In the genomic region with DNA sequence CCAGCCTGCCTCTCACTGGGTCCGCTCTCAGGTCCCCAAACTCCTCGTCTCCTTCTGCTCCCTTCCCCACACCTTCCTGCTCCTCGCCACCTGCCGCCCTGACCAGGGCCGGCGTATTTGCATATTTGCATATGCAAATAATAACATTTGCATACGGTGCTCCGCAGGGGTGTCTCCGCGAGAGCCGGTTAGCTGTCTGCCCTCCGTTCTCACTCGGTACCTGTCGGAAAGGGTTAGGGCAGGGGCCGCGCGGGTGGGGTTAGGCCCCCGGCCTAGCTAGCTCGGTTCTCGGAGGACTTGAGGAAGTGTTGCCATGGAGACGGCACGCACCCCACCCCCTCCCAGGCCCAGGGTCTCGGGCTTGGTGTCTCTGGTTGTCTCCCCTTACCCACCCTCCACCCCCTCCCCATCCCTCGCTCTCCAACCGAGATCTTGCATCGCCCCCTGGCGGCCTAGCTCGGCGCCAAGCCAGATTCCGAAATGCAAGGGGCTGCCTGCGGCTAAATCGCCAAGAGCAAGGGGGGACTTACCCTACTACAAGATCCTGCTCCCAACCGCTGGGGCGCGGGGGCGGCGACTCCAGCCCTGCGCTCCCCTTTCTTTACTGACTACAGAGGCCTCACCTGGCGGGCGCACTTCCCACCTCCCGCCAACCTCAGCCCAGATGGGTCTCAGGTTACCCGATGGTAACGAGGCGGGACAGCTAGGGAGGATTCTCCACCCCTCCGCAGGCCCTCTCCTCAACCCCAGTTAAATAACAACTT, we compare ENCODE assay signal across 8 cellular contexts. TPM values are rescaled to one million over a fixed set of nuclear protein-coding genes. Genes with fewer than 3 reads are reported as not detected.
A peak's percentile ranks its signal among the peaks of the same experiment; 100 is the strongest.
DNase-seq lines count a peak whose midpoint lies in the region; ATAC-seq and TF ChIP-seq lines count a peak whose summit lies in the region.

No MANE protein-coding gene starts in this region.

- H3K9me3 Mint-ChIP-seq in progenitor cell of endocrine pancreas (ENCODE audit: low read depth) = no peaks in the 10 kb centered on the region

- no peaks in the 10 kb centered on the region for H3K79me2 ChIP-seq in ACC112 (ENCODE audit: control insufficient read depth, insufficient read depth, low read length, unreplicated experiment)

- H3K9ac ChIP-seq in HUES48 (ENCODE audit: low read depth, low read length) = no peak overlapping the region

- TF ChIP-seq POLR2A in gastroesophageal sphincter (IDR thresholded peaks at IDR 0.05) = no peak

- no peak overlapping the region for H3K27ac ChIP-seq in ACC112 (ENCODE audit: low read depth, low read length)
- H3K27ac ChIP-seq in HUES48 (ENCODE audit: low read depth, low read length) = peak overlapping the region; percentile 60
- no peak overlapping the region for H3K27ac ChIP-seq in gastroesophageal sphincter

- H3K36me3 ChIP-seq in ACC112 (ENCODE audit: insufficient read depth, low read length) (no peaks in the 10 kb centered on the region), HUES48 (ENCODE audit: control insufficient read depth, insufficient read depth, low read length) (no peaks in the 10 kb centered on the region), gastroesophageal sphincter (no peaks in the 10 kb centered on the region)

- H3K4me3 Mint-ChIP-seq in progenitor cell of endocrine pancreas (ENCODE audit: low read depth) = peak overlapping the region; percentile 66

- no peak overlapping the region for H2AFZ ChIP-seq in ACC112 (ENCODE audit: low read length, unreplicated experiment)

- H3K9me3 ChIP-seq in HUES48 (ENCODE audit: control insufficient read depth, insufficient read depth, low read length) = no peaks in the 10 kb centered on the region
- H3K9me3 ChIP-seq in gastroesophageal sphincter = no peaks in the 10 kb centered on the region

- H3K27me3 ChIP-seq in ACC112 (ENCODE audit: insufficient read depth, low read length) (peaks cover 21% of the 10 kb centered on the region), HUES48 (ENCODE audit: control insufficient read depth, insufficient read depth, low read length) (peaks cover 60% of the 10 kb centered on the region), gastroesophageal sphincter (peaks cover 91% of the 10 kb centered on the region)

- H3K27me3 Mint-ChIP-seq in progenitor cell of endocrine pancreas = peaks cover 62% of the 10 kb centered on the region

- TF ChIP-seq EP300 in gastroesophageal sphincter (IDR thresholded peaks at IDR 0.05) = no peak

- H3K4me3 ChIP-seq in ACC112 (ENCODE audit: low read depth, low read length) (peak overlapping the region; percentile 67), HUES48 (ENCODE audit: low read depth, low read length) (peak overlapping the region; percentile 64), gastroesophageal sphincter (peak overlapping the region in 1 of 2 donors; percentile 38)

- peak overlapping the region; percentile 54 for H3K27ac Mint-ChIP-seq in progenitor cell of endocrine pancreas

- ATAC-seq in GM18519 (IDR thresholded peaks at IDR 0.05; ENCODE audit: low FRiP score, unreplicated experiment) = peak; percentile 33
- ATAC-seq in gastroesophageal sphincter = no peak
- no peak for ATAC-seq in GM21717 (IDR thresholded peaks at IDR 0.05; ENCODE audit: unreplicated experiment)

- TF ChIP-seq CTCF in gastroesophageal sphincter (IDR thresholded peaks at IDR 0.05) = peak; percentile 33 to 69 (median 44)
- peak; percentile 76 for TF ChIP-seq CTCF in progenitor cell of endocrine pancreas (IDR thresholded peaks at IDR 0.05; ENCODE audit: unreplicated experiment)

- H3K4me1 ChIP-seq in ACC112 (ENCODE audit: control insufficient read depth, insufficient read depth, low read length, unreplicated experiment) (peaks cover 29% of the 10 kb centered on the region), HUES48 (ENCODE audit: control insufficient read depth, insufficient read depth, low read length) (peaks cover 36% of the 10 kb centered on the region), gastroesophageal sphincter (peaks cover 2 to 63% (median 51%) of the 10 kb centered on the region in 3 donors)

- 2 to 3% methylated on average over 10 to 18 of the region's 45 CpGs for WGBS in gastroesophageal sphincter (ENCODE audit: low coverage in 1 of 2), 2 donors

- peak; percentile 64 for DNase-seq in OCI-M1 (lab: John Stamatoyannopoulos, UW)
- peak; percentile 88 for DNase-seq in activated effector memory CD4-positive, alpha-beta T cell treated with anti-CD3 and anti-CD28 coated beads, Interleukin-2, amount 50 U/mL, for 16 hours
- peak; percentile 88 for DNase-seq in progenitor cell of endocrine pancreas (ENCODE audit: low spot score, unreplicated experiment)

- H3K36me3 Mint-ChIP-seq in progenitor cell of endocrine pancreas (ENCODE audit: insufficient read depth) = no peaks in the 10 kb centered on the region

- peaks cover 19% of the 10 kb centered on the region for H3K4me1 Mint-ChIP-seq in progenitor cell of endocrine pancreas (ENCODE audit: low read depth)

RNA-seq across cellular contexts. Expression of a gene that starts 8.1 kb away (rescaled TPM):
- under 1 TPM in 3 of 4 donors, not detected in 1; 0.32 to 0.94 (median 0.35) TPM for total RNA-seq in gastroesophageal sphincter
- 6.0 and 6.1 TPM in 2 replicates for total RNA-seq in progenitor cell of endocrine pancreas

RNA-seq across cellular contexts. Expression of a gene that starts 13.4 kb away (rescaled TPM):
- 10 to 100 TPM; 20.5 to 42.4 (median 34.4) TPM for total RNA-seq in gastroesophageal sphincter
- 162 and 165 TPM in 2 replicates for total RNA-seq in progenitor cell of endocrine pancreas

RNA-seq across cellular contexts. Expression of a gene that starts 26.3 kb away (rescaled TPM):
- total RNA-seq in gastroesophageal sphincter = 1 to 10 TPM in 1 of 4 donors, not detected in 3; 1.1 TPM
- 1.7 and 2.0 TPM in 2 replicates for total RNA-seq in progenitor cell of endocrine pancreas
